ENCODE assay signal across 8 cellular contexts in genomic region chr7:80681272-80681885, GRCh38. TPM values are rescaled to one million over a fixed set of nuclear protein-coding genes. Genes with fewer than 3 reads are reported as not detected.
DNase-seq lines count a peak whose midpoint lies in the region; ATAC-seq, FAIRE-seq and TF ChIP-seq lines count a peak whose summit lies in the region.

No MANE protein-coding gene starts in this region.

- DNase-seq in GM06990 (ENCODE audit: extremely low read depth, insufficient read length) (no peak), OCI-M2 (lab: John Stamatoyannopoulos, UW; ENCODE audit: unreplicated experiment) (peak; percentile 46), fibroblast of villous mesenchyme (ENCODE audit: low read depth) (peak; percentile 47), urothelium cell line (ENCODE audit: low spot score) (peak; percentile 54)
- DNase-seq in activated effector memory CD4-positive, alpha-beta T cell treated with Interleukin-2 at 50 U/mL for 16 hours, result no peak
- no peak for DNase-seq in activated CD8-positive, alpha-beta memory T cell treated with anti-CD3 and anti-CD28 coated beads, Interleukin-2, amount 50 U/mL, for 4 hours

- H3K27me3 ChIP-seq in GM06990 (replicated peaks; ENCODE audit: control insufficient read depth, insufficient read depth, low read length), result no peaks in the 10 kb centered on the region

- peak; percentile 50 for FAIRE-seq in urothelium cell line (lab: Jason Lieb, UNC)

- ATAC-seq in HG02798 (IDR thresholded peaks at IDR 0.05; ENCODE audit: poor library complexity, unreplicated experiment) (peak; percentile 56), GM21447 (IDR thresholded peaks at IDR 0.05; ENCODE audit: unreplicated experiment) (no peak)

- TF ChIP-seq CTCF in GM06990 (IDR thresholded peaks at IDR 0.05; ENCODE audit: insufficient read depth, low read length, poor library complexity, severe bottlenecking) (peak; percentile 46), fibroblast of villous mesenchyme (IDR thresholded peaks at IDR 0.05; ENCODE audit: insufficient read depth, low read depth, low read length) (peak; percentile 60)

- H3K36me3 ChIP-seq in GM06990 (ENCODE audit: control insufficient read depth, insufficient read depth, low read length), result no peaks in the 10 kb centered on the region

- H3K4me3 ChIP-seq in GM06990 (replicated peaks; ENCODE audit: low read depth, low read length), result no peak overlapping the region
- no peak overlapping the region for H3K4me3 ChIP-seq in fibroblast of villous mesenchyme (ENCODE audit: low read depth, low read length)

RNA-seq across cellular contexts. Expression of gene CD36, which starts 42.9 kb away (rescaled TPM):
- 1.3 and 4.3 TPM in 2 replicates for total RNA-seq in fibroblast of villous mesenchyme

Comparison
In these comparisons a context has a peak if more than half of its experiments do, and no peak if none do; other contexts are left out.
1. DNase-seq: peak in OCI-M2 (single experiment), fibroblast of villous mesenchyme (single experiment) and urothelium cell line (single experiment); none in GM06990 (single experiment), activated effector memory CD4-positive, alpha-beta T cell treated with Interleukin-2 at 50 U/mL for 16 hours (single experiment) and activated CD8-positive, alpha-beta memory T cell treated with anti-CD3 and anti-CD28 coated beads, Interleukin-2, amount 50 U/mL, for 4 hours (single experiment).